27 cellular contexts compared by ENCODE assay signal in genomic region chr4:151917145-151917775, GRCh38.
A peak's percentile ranks its signal among the peaks of the same experiment; 100 is the strongest.
DNase-seq lines count a peak whose midpoint lies in the region; ATAC-seq and TF ChIP-seq lines count a peak whose summit lies in the region.
"Had no signal": no experiment of that assay in that cellular context is flagged by ENCODE, and none has a peak within 500 bp of the region (broad histone marks: within the 10 kb centered on the region; RNA-seq: fewer than 3 reads in every experiment).

No MANE protein-coding gene starts in this region.

- H3K18ac ChIP-seq in mesenchymal stem cell (ENCODE audit: low read depth in 1 of 2, low read length in 2 of 2): no peak overlapping the region

- DNase-seq in LNCaP clone FGC (ENCODE audit: low read depth): no peak
- DNase-seq in chondrocyte (ENCODE audit: low spot score): no peak
- DNase-seq in mesenchymal stem cell: peak; percentile 73
- DNase-seq in NCI-H1694 (lab: John Stamatoyannopoulos, UW): no peak
- DNase-seq in NAMALWA (ENCODE audit: low spot score): no peak
- DNase-seq: activated CD8-positive, alpha-beta memory T cell treated with anti-CD3 and anti-CD28 coated beads, Interleukin-2, amount 50 U/mL, for 48 hours; activated CD8-positive, alpha-beta T cell treated with anti-CD3 and anti-CD28 coated beads for 36 hours; amygdala; colonic mucosa; effector CD8-positive, alpha-beta T cell; islet precursor cell; left lung; NCI-H1436 treated with DMSO at 0.1 percent for 48 hours; NCI-H2107; NCI-H748 treated with DMSO at 0.1 percent for 48 hours; nucleus accumbens; Peyer's patch; psoas muscle had no signal

- no peaks in the 10 kb centered on the region for H3K36me3 ChIP-seq in mesenchymal stem cell (ENCODE audit: control insufficient read depth in 1 of 2, insufficient read depth in 2 of 2, low read depth in 1 of 2, low read length in 2 of 2)
- H3K36me3 ChIP-seq: BLaER1, colonic mucosa, left lung, Peyer's patch, tibial nerve had no signal

- WGBS in mesenchymal stem cell: 80% methylated on average over 2 of the region's 2 CpGs

- no peak overlapping the region for H2BK120ac ChIP-seq in mesenchymal stem cell (ENCODE audit: low read depth, low read length)

- no peak overlapping the region for H2BK15ac ChIP-seq in mesenchymal stem cell (ENCODE audit: low read depth, poor library complexity, severe bottlenecking)

- H3K9ac ChIP-seq in mesenchymal stem cell (ENCODE audit: low read length): no peak overlapping the region
- H3K9ac ChIP-seq: BLaER1 had no signal

- no peak overlapping the region for H4K91ac ChIP-seq in mesenchymal stem cell (ENCODE audit: low read length)

- H3K4me3 Mint-ChIP-seq in chondrocyte (ENCODE audit: unreplicated experiment): no peak overlapping the region
- H3K4me3 Mint-ChIP-seq: activated CD8-positive, alpha-beta T cell treated with anti-CD3 and anti-CD28 coated beads for 36 hours; stimulated activated effector memory CD8-positive, alpha-beta T cell treated with anti-CD3 and anti-CD28 coated beads, Interleukin-12 subunit alpha, Interleukin-12 subunit beta, amount 100 ng/mL, for 72 hours; T-helper 2 cell treated with Interferon-gamma antibody and Interleukin-4, amounts not matched to agents 5 μg/mL and 100 μg/mL, for 36 hours had no signal

- no peaks in the 10 kb centered on the region for H3K4me1 ChIP-seq in mesenchymal stem cell (ENCODE audit: control insufficient read depth, insufficient read depth, low read depth, low read length)
- H3K4me1 ChIP-seq: BLaER1, colonic mucosa, left lung, Peyer's patch, psoas muscle had no signal

- no peaks in the 10 kb centered on the region for H3K27me3 ChIP-seq in mesenchymal stem cell (ENCODE audit: control insufficient read depth in 1 of 2, insufficient read depth in 1 of 2, low read length in 2 of 2)
- H3K27me3 ChIP-seq: BLaER1, colonic mucosa, left lung, Peyer's patch, tibial nerve had no signal

- H3K4me3 ChIP-seq in LNCaP clone FGC (ENCODE audit: low read depth, low read length): no peak overlapping the region
- H3K4me3 ChIP-seq in mesenchymal stem cell (ENCODE audit: insufficient read depth in 1 of 2, low read depth in 1 of 2, low read length in 2 of 2): no peak overlapping the region
- H3K4me3 ChIP-seq: BLaER1, colonic mucosa, left lung, Peyer's patch, psoas muscle, tibial nerve had no signal

- peaks cover 3% of the 10 kb centered on the region for H3K36me3 Mint-ChIP-seq in chondrocyte (ENCODE audit: low read depth)
- H3K36me3 Mint-ChIP-seq: stimulated activated effector memory CD8-positive, alpha-beta T cell treated with anti-CD3 and anti-CD28 coated beads, Interleukin-12 subunit alpha, Interleukin-12 subunit beta, amount 100 ng/mL, for 72 hours had no signal

- ATAC-seq in GM21528 (IDR thresholded peaks at IDR 0.05; ENCODE audit: low FRiP score, unreplicated experiment) (no peak), GM19023 (IDR thresholded peaks at IDR 0.05; ENCODE audit: unreplicated experiment) (no peak)
- ATAC-seq: activated CD8-positive, alpha-beta T cell treated with anti-CD3 and anti-CD28 coated beads for 36 hours; activated naive CD4-positive, alpha-beta T cell treated with anti-CD3 and anti-CD28 coated beads, Interleukin-2, amount 50 U/mL, for 72 hours; HepG2; left lung; psoas muscle; stimulated activated effector memory CD8-positive, alpha-beta T cell treated with anti-CD3 and anti-CD28 coated beads, Interleukin-12 subunit alpha, Interleukin-12 subunit beta, amount 100 ng/mL, for 72 hours had no signal

- H3K27me3 Mint-ChIP-seq in chondrocyte (ENCODE audit: low read depth): no peaks in the 10 kb centered on the region
- H3K27me3 Mint-ChIP-seq: activated CD8-positive, alpha-beta T cell treated with anti-CD3 and anti-CD28 coated beads for 36 hours had no signal

- no peak overlapping the region for H3K14ac ChIP-seq in mesenchymal stem cell (ENCODE audit: low read length in 2 of 2)

- peaks cover 14% of the 10 kb centered on the region for H3K4me1 Mint-ChIP-seq in chondrocyte (ENCODE audit: low read depth)
- H3K4me1 Mint-ChIP-seq: stimulated activated effector memory CD8-positive, alpha-beta T cell treated with anti-CD3 and anti-CD28 coated beads, Interleukin-12 subunit alpha, Interleukin-12 subunit beta, amount 100 ng/mL, for 72 hours had no signal

- no peak overlapping the region for H2BK12ac ChIP-seq in mesenchymal stem cell (ENCODE audit: low read length in 2 of 2)

- H3K4ac ChIP-seq in mesenchymal stem cell (ENCODE audit: low read depth in 1 of 2, low read length in 2 of 2): no peak overlapping the region

- H3K27ac Mint-ChIP-seq in chondrocyte (ENCODE audit: unreplicated experiment): no peak overlapping the region
- H3K27ac Mint-ChIP-seq: activated CD8-positive, alpha-beta T cell treated with anti-CD3 and anti-CD28 coated beads for 36 hours; activated naive CD4-positive, alpha-beta T cell treated with anti-CD3 and anti-CD28 coated beads, Interleukin-2, amount 50 U/mL, for 72 hours; activated T-helper 2 cell treated with anti-CD3 and anti-CD28 coated beads, Interferon-gamma antibody, Interleukin-2, Interleukin-4, amounts not matched to agents 10 μg/mL and 5 μg/mL and 100 μg/mL, durations not matched to agents 14 hours and 24 hours and 36 hours; stimulated activated effector memory CD8-positive, alpha-beta T cell treated with anti-CD3 and anti-CD28 coated beads, Interleukin-12 subunit alpha, Interleukin-12 subunit beta, amount 100 ng/mL, for 72 hours; T-helper 2 cell treated with Interferon-gamma antibody and Interleukin-4, amounts not matched to agents 5 μg/mL and 100 μg/mL, for 36 hours had no signal

- H2BK5ac ChIP-seq in mesenchymal stem cell (ENCODE audit: low read depth, low read length, poor library complexity, severe bottlenecking): no peak overlapping the region

- no peak overlapping the region for H2AFZ ChIP-seq in mesenchymal stem cell (ENCODE audit: low read depth, low read length)

- H4K8ac ChIP-seq in mesenchymal stem cell (ENCODE audit: low read length): no peak overlapping the region

- H3K9me3 Mint-ChIP-seq in chondrocyte (ENCODE audit: low read depth): peaks cover 11% of the 10 kb centered on the region
- H3K9me3 Mint-ChIP-seq: activated T-helper 2 cell treated with anti-CD3 and anti-CD28 coated beads, Interferon-gamma antibody, Interleukin-2, Interleukin-4, amounts not matched to agents 10 μg/mL and 5 μg/mL and 100 μg/mL, durations not matched to agents 14 hours and 24 hours and 36 hours; stimulated activated effector memory CD8-positive, alpha-beta T cell treated with anti-CD3 and anti-CD28 coated beads, Interleukin-12 subunit alpha, Interleukin-12 subunit beta, amount 100 ng/mL, for 72 hours; T-helper 2 cell treated with Interferon-gamma antibody and Interleukin-4, amounts not matched to agents 5 μg/mL and 100 μg/mL, for 36 hours had no signal

- TF ChIP-seq CTCF in LNCaP clone FGC (IDR thresholded peaks at IDR 0.05; ENCODE audit: control insufficient read depth, extremely low read depth, insufficient read depth) (peak; percentile 26), chondrocyte (IDR thresholded peaks at IDR 0.05) (peak; percentile 56)

- H3K9me3 ChIP-seq in mesenchymal stem cell (ENCODE audit: control insufficient read depth, low read length): no peaks in the 10 kb centered on the region
- H3K9me3 ChIP-seq: colonic mucosa, left lung, Peyer's patch, psoas muscle had no signal

- no peaks in the 10 kb centered on the region for H3K79me1 ChIP-seq in mesenchymal stem cell (replicated peaks; ENCODE audit: low read length, poor library complexity, severe bottlenecking)

- no peak overlapping the region for H3K27ac ChIP-seq in mesenchymal stem cell (ENCODE audit: low read length, poor library complexity, severe bottlenecking)
- H3K27ac ChIP-seq: BLaER1, colonic mucosa, left lung, Peyer's patch, psoas muscle, tibial nerve had no signal

- H3K23ac ChIP-seq in mesenchymal stem cell (ENCODE audit: low read length in 2 of 2): no peak overlapping the region

- no peak overlapping the region for H2AK5ac ChIP-seq in mesenchymal stem cell (ENCODE audit: low read length, severe bottlenecking)

- H3K4me2 ChIP-seq in mesenchymal stem cell (ENCODE audit: low read length, poor library complexity, severe bottlenecking): no peak overlapping the region
- H3K4me2 ChIP-seq: BLaER1 had no signal
